32 cellular contexts compared by ENCODE assay signal in the genomic region with DNA sequence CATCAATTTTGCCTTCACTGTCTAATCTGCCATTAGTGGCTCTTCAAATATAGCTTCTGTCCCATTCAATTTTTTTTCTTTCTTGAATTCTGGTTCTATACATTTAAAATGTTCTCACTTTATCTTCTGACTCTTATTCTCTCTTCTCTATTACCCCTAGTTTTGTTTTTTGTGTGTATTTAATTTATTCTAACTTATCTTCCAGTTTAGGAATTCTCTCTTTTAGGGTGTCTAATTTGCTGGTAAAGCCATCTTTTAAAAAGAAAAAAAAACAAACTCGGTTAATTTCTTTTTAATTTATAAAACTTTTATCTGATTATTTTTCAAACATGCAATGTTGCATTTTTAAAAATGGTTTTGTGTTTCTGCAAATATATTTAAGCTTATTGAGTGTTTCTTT.
"Had no signal": no experiment of that assay in that cellular context is flagged by ENCODE, and none has a peak within 500 bp of the region (broad histone marks: within the 10 kb centered on the region; RNA-seq: fewer than 3 reads in every experiment).

No MANE protein-coding gene starts in this region.

- H3K36me3 ChIP-seq: ascending aorta, cardiac muscle cell had no signal

- H3K4me1 ChIP-seq: ascending aorta had no signal

- ATAC-seq: activated CD8-positive, alpha-beta T cell treated with anti-CD3 and anti-CD28 coated beads for 36 hours; activated naive CD4-positive, alpha-beta T cell treated with anti-CD3 and anti-CD28 coated beads, Interleukin-2, amount 50 U/mL, for 72 hours; activated T-cell treated with anti-CD3 and anti-CD28 coated beads, Interleukin-2, amount 50 U/mL, for 4 hours; activated T-cell treated with anti-CD3 and anti-CD28 coated beads, Interleukin-2, amount 50 U/mL, for 72 hours; activated T-helper 17 cell treated with anti-CD3 and anti-CD28 coated beads, Interleukin-2, amount 50 U/mL, for 72 hours had no signal

- DNase-seq: activated B cell treated with CpG ODN at 0.5 μM for 24 hours; activated CD4-positive, alpha-beta memory T cell treated with anti-CD3 and anti-CD28 coated beads for 36 hours; activated CD4-positive, alpha-beta T cell treated with anti-CD3 and anti-CD28 coated beads for 4 hours; activated CD4-positive, alpha-beta T cell treated with anti-CD3 and anti-CD28 coated beads, Interleukin-2, amount 10 ng/mL, durations not matched to agents 24 days and 14 days; activated CD4-positive, alpha-beta T cell treated with anti-CD3 and anti-CD28 coated beads, Interleukin-2, amount 50 U/mL, for 1 hour; activated CD4-positive, alpha-beta T cell treated with anti-CD3 and anti-CD28 coated beads, Interleukin-2, amount 50 U/mL, for 4 hours; activated CD4-positive, CD25-positive, alpha-beta regulatory T cell treated with anti-CD3 and anti-CD28 coated beads, Interleukin-2, amount 50 U/mL, for 72 hours; activated CD8-positive, alpha-beta memory T cell treated with anti-CD3 and anti-CD28 coated beads, Interleukin-2, amount 50 U/mL, for 4 hours; activated CD8-positive, alpha-beta T cell treated with anti-CD3 and anti-CD28 coated beads for 36 hours; activated effector memory CD4-positive, alpha-beta T cell treated with anti-CD3 and anti-CD28 coated beads, Interleukin-2, amount 50 U/mL, for 16 hours; activated gamma-delta T cell treated with Interleukin-2 at 50 U/mL for 16 hours; activated naive CD4-positive, alpha-beta T cell; activated naive CD4-positive, alpha-beta T cell treated with anti-CD3 and anti-CD28 coated beads for 36 hours; activated naive CD4-positive, alpha-beta T cell treated with anti-CD3 and anti-CD28 coated beads, Interleukin-2, amount 50 U/mL, for 16 hours; activated naive CD8-positive, alpha-beta T cell treated with anti-CD3 and anti-CD28 coated beads for 36 hours; activated T-cell treated with anti-CD3 and anti-CD28 coated beads for 4 hours; activated T-cell treated with anti-CD3 and anti-CD28 coated beads, Interleukin-2, amount 50 U/mL, for 1 hour; activated T-cell treated with anti-CD3 and anti-CD28 coated beads, Interleukin-2, amount 50 U/mL, for 4 hours; activated T-cell treated with anti-CD3 and anti-CD28 coated beads, Interleukin-2, amount 50 U/mL, for 72 hours; amygdala; anterior cingulate cortex; caudate nucleus; cerebellar nuclear complex; T-helper 2 cell; T-helper 9 cell had no signal

- H3K4me3 ChIP-seq: ascending aorta, cardiac muscle cell had no signal

- H3K27me3 ChIP-seq: ascending aorta, cardiac muscle cell had no signal

- FAIRE-seq: bronchial epithelial cell, TTC549 had no signal

- H3K27ac ChIP-seq: ascending aorta, cardiac muscle cell, VCaP had no signal
